ENCODE assay signal across 8 cellular contexts in the genomic region with DNA sequence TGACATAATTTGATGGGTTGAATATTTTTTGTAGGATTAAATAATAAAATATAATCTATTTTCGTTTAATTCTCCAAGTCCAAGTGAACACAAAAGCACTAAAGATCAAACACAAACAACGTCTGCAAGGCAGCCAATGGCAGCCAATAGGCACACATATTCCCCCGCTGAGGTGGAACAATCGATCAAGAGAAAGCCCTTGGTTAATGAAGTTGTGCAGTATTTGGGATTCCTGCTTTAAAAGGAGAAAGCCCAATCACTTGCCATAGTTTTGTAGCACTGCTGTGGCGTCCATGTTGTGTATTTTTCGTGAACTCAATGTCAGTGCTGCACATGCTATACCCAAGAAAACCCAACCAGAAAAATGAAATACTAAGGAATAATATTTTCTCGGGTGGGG. TPM values are rescaled to one million over a fixed set of nuclear protein-coding genes. Genes with fewer than 3 reads are reported as not detected.
A peak's percentile ranks its signal among the peaks of the same experiment; 100 is the strongest.
DNase-seq lines count a peak whose midpoint lies in the region; ATAC-seq and TF ChIP-seq lines count a peak whose summit lies in the region.

No MANE protein-coding gene starts in this region.

- H3K4me1 ChIP-seq in MM.1S (ENCODE audit: low read length) (peaks cover 12% of the 10 kb centered on the region; the same call in 1 of the 2 replicates), body of pancreas (peaks cover 23% of the 10 kb centered on the region), neural progenitor cell (peaks cover 16% of the 10 kb centered on the region)

- H3K4me1 Mint-ChIP-seq in Calu3 (ENCODE audit: low read depth, unreplicated experiment): peaks cover 9% of the 10 kb centered on the region
- peaks cover 19% of the 10 kb centered on the region for H3K4me1 Mint-ChIP-seq in neural progenitor cell

- H3K9me2 ChIP-seq in MM.1S (replicated peaks; ENCODE audit: insufficient read depth, low read length): no peaks in the 10 kb centered on the region

- H3K9me3 Mint-ChIP-seq in Calu3 (ENCODE audit: low read depth, unreplicated experiment): no peaks in the 10 kb centered on the region
- H3K9me3 Mint-ChIP-seq in neural progenitor cell: no peaks in the 10 kb centered on the region

- no peak for DNase-seq in Calu3
- no peak for DNase-seq in MM.1S
- DNase-seq in body of pancreas: no peak
- DNase-seq in neural progenitor cell (ENCODE audit: low spot score): peak; percentile 44
- no peak for DNase-seq in D341Med (ENCODE audit: low spot score)
- DNase-seq in AG20443 (ENCODE audit: low spot score): no peak

- H3K4me3 Mint-ChIP-seq in Calu3 (ENCODE audit: low read depth, unreplicated experiment) (peak overlapping the region; percentile 92), neural progenitor cell (peak overlapping the region; percentile 99)

- H3K27ac Mint-ChIP-seq in Calu3 (ENCODE audit: unreplicated experiment): no peak overlapping the region
- H3K27ac Mint-ChIP-seq in neural progenitor cell: no peak overlapping the region

- ATAC-seq in body of pancreas (no peak), GM18520 (IDR thresholded peaks at IDR 0.05; ENCODE audit: unreplicated experiment) (no peak), HG03108 (IDR thresholded peaks at IDR 0.05; ENCODE audit: unreplicated experiment) (no peak)

- H3K36me3 ChIP-seq in MM.1S (replicated peaks; ENCODE audit: insufficient read depth, low read length) (no peaks in the 10 kb centered on the region), body of pancreas (replicated peaks in 1 of 2; ENCODE audit: insufficient read depth in 1 of 2, low read depth in 2 of 2) (no peaks in the 10 kb centered on the region), neural progenitor cell (no peaks in the 10 kb centered on the region)

- CTCF ChIA-PET in Calu3 (lab: Charles Lee): no interaction called here

- BruUV-seq in Calu3 (replicated peaks; lab: Mats Ljungman, UMichigan): TSS peak; percentile 58

- H3K27me3 Mint-ChIP-seq in Calu3 (ENCODE audit: unreplicated experiment) (no peaks in the 10 kb centered on the region), neural progenitor cell (ENCODE audit: insufficient read depth, low read depth) (peaks cover 2% of the 10 kb centered on the region)

- H3K36me3 Mint-ChIP-seq in Calu3 (ENCODE audit: insufficient read depth, unreplicated experiment) (peaks cover 13% of the 10 kb centered on the region), neural progenitor cell (peaks cover 8% of the 10 kb centered on the region)

- H3K27ac ChIP-seq in MM.1S (ENCODE audit: low read length): no peak overlapping the region
- H3K27ac ChIP-seq in body of pancreas: peak overlapping the region in 3 of 4 donors; percentile 83 to 90 (median 87)
- no peak overlapping the region for H3K27ac ChIP-seq in neural progenitor cell

- no peaks in the 10 kb centered on the region; the same call in 1 of the 2 replicates for H3K79me2 ChIP-seq in MM.1S (ENCODE audit: low read length)
- peaks cover 4% of the 10 kb centered on the region for H3K79me2 ChIP-seq in neural progenitor cell (ENCODE audit: low read depth)

- peak overlapping the region; percentile 77; the same call in 1 of the 2 replicates for H3K4me2 ChIP-seq in MM.1S (ENCODE audit: low read depth, low read length)
- peak overlapping the region; percentile 94 for H3K4me2 ChIP-seq in neural progenitor cell

- H2AFZ ChIP-seq in MM.1S (ENCODE audit: low read length) (no peak overlapping the region), neural progenitor cell (replicated peaks) (no peak overlapping the region)

- H3K9me3 ChIP-seq in MM.1S (replicated peaks; ENCODE audit: insufficient read depth, low read length) (no peaks in the 10 kb centered on the region), body of pancreas (no peaks in the 10 kb centered on the region), neural progenitor cell (ENCODE audit: low read depth) (no peaks in the 10 kb centered on the region)

- H3K4me3 ChIP-seq in MM.1S (ENCODE audit: low read length): peak overlapping the region; percentile 83; the same call in 1 of the 2 replicates
- no peak overlapping the region for H3K4me3 ChIP-seq in body of pancreas
- H3K4me3 ChIP-seq in neural progenitor cell: peak overlapping the region; percentile 75

- H3K9ac ChIP-seq in MM.1S (ENCODE audit: low read length): no peak overlapping the region
- H3K9ac ChIP-seq in neural progenitor cell: no peak overlapping the region

- TF ChIP-seq POLR2A in body of pancreas (IDR thresholded peaks at IDR 0.05): no peak

- no peaks in the 10 kb centered on the region for H4K20me1 ChIP-seq in MM.1S (ENCODE audit: insufficient read depth, low read length)
- H4K20me1 ChIP-seq in neural progenitor cell (ENCODE audit: low read depth): no peaks in the 10 kb centered on the region

- 20 to 21% methylated on average over 7 of the region's 7 CpGs for WGBS in body of pancreas, 2 donors

- no peak for TF ChIP-seq CTCF in Calu3 (IDR thresholded peaks at IDR 0.05; ENCODE audit: unreplicated experiment)
- TF ChIP-seq CTCF in MM.1S (IDR thresholded peaks at IDR 0.05; ENCODE audit: low read length): no peak
- no peak for TF ChIP-seq CTCF in body of pancreas (IDR thresholded peaks at IDR 0.05)
- TF ChIP-seq CTCF in neural progenitor cell (IDR thresholded peaks at IDR 0.05): no peak

- H3F3A ChIP-seq in MM.1S (ENCODE audit: insufficient read depth, low read length): peaks cover 3% of the 10 kb centered on the region; the same call in 1 of the 2 replicates
- H3F3A ChIP-seq in neural progenitor cell (ENCODE audit: low read depth): peaks cover 21% of the 10 kb centered on the region

- intact Hi-C loops in Calu3 (cut with micrococcal nuclease; ENCODE audit: unreplicated experiment): loop anchor here (5.0 kb wide), 1 partner anchor 101 kb away; no protein-coding TSS in a partner anchor
- intact Hi-C loops in body of pancreas (cut with DNase I): no loop called here

- H3K27me3 ChIP-seq in MM.1S (replicated peaks; ENCODE audit: insufficient read depth, low read length) (no peaks in the 10 kb centered on the region), body of pancreas (no peaks in the 10 kb centered on the region), neural progenitor cell (no peaks in the 10 kb centered on the region)

RNA-seq across cellular contexts. Expression of gene DHRS7, which starts 1.5 kb away (rescaled TPM):
- total RNA-seq in Calu3 (2022): 34.9 and 39.3 TPM in 2 replicates
- 10 to 100 TPM; 67.7 to 97.6 TPM for total RNA-seq in body of pancreas
- total RNA-seq in neural progenitor cell (ENCODE audit: low replicate concordance): 32.2 and 47.8 TPM in 2 replicates

Comparison
In these comparisons a context has a peak if more than half of its experiments do, and no peak if none do; other contexts are left out.
1. H3K27ac ChIP-seq: peak in body of pancreas (3 of 4); none in MM.1S (single experiment) and neural progenitor cell (single experiment).
2. H3K4me3 ChIP-seq: peak in MM.1S (single experiment) and neural progenitor cell (single experiment); none in body of pancreas (0 of 2).